12 cellular contexts compared by ENCODE assay signal in genomic region chr16:2160915-2161551, GRCh38. TPM values are rescaled to one million over a fixed set of nuclear protein-coding genes. Genes with fewer than 3 reads are reported as not detected.
DNase-seq lines count a peak whose midpoint lies in the region; ATAC-seq and TF ChIP-seq lines count a peak whose summit lies in the region.
"Had no signal": no experiment of that assay in that cellular context is flagged by ENCODE, and none has a peak within 500 bp of the region (broad histone marks: within the 10 kb centered on the region; RNA-seq: fewer than 3 reads in every experiment).

No MANE protein-coding gene starts in this region.

- H4K8ac ChIP-seq in trophoblast cell (ENCODE audit: low read depth, low read length) = no peak overlapping the region

- peaks cover 0 to 25% (median 15%) of the 10 kb centered on the region in 11 experiments; a peak in 15 of 22 replicates for H3K9me3 ChIP-seq in BLaER1 treated with 17β-estradiol and CSF1 and Interleukin-3, amounts not matched to agents 10 nM and 100 nM (replicated peaks in 1 of 11)
- H3K9me3 ChIP-seq in Peyer's patch (no peaks in the 10 kb centered on the region), trophoblast cell (ENCODE audit: insufficient read depth, low read depth, low read length) (peaks cover 7% of the 10 kb centered on the region), PC-9 (ENCODE audit: insufficient read depth, low read depth) (no peaks in the 10 kb centered on the region)
- H3K9me3 ChIP-seq: left lung had no signal

- H3K36me3 ChIP-seq in BLaER1 treated with 17β-estradiol and CSF1 and Interleukin-3, amounts not matched to agents 10 nM and 100 nM = peaks cover 17 to 53% (median 40%) of the 10 kb centered on the region in 11 experiments
- H3K36me3 ChIP-seq in Peyer's patch (peaks cover 0 to 4% (median 0%) of the 10 kb centered on the region in 3 donors), trophoblast cell (ENCODE audit: control insufficient read depth in 1 of 2, insufficient read depth in 2 of 2, low read length in 2 of 2) (peaks cover 14 to 21% of the 10 kb centered on the region in 2 experiments), PC-9 (ENCODE audit: low read depth) (no peaks in the 10 kb centered on the region)

- H3K18ac ChIP-seq in trophoblast cell (ENCODE audit: low read length) = no peak overlapping the region

- no peak overlapping the region for H3K14ac ChIP-seq in trophoblast cell (ENCODE audit: low read length)

- TF ChIP-seq POLR2A in Peyer's patch (IDR thresholded peaks at IDR 0.05) = no peak

- H3K9ac ChIP-seq in BLaER1 treated with 17β-estradiol and CSF1 and Interleukin-3, amounts not matched to agents 10 nM and 100 nM = peak overlapping the region; percentile 60 to 94 (median 74)
- H3K9ac ChIP-seq in trophoblast cell (ENCODE audit: low read length) = no peak overlapping the region

- POLR2A ChIA-PET in PC-9 (lab: Charles Lee; ENCODE audit: unreplicated experiment) = no interaction called here

- H3K23ac ChIP-seq in trophoblast cell (ENCODE audit: low read length) = no peak overlapping the region

- H3K36me3 Mint-ChIP-seq in progenitor cell of endocrine pancreas (ENCODE audit: insufficient read depth) = peaks cover under 1% of the 10 kb centered on the region

- H3K4ac ChIP-seq in trophoblast cell (ENCODE audit: low read depth, low read length) = peak overlapping the region; percentile 31

- H2BK120ac ChIP-seq in trophoblast cell (ENCODE audit: insufficient read depth, low read length, poor library complexity) = no peak overlapping the region

- H2AK5ac ChIP-seq in trophoblast cell (ENCODE audit: low read length) = no peak overlapping the region

- H3K79me2 ChIP-seq in trophoblast cell (ENCODE audit: control insufficient read depth, insufficient read depth, low read length, poor library complexity) (peaks cover 39% of the 10 kb centered on the region), PC-9 (ENCODE audit: low read depth) (peaks cover 81% of the 10 kb centered on the region)

- no peaks in the 10 kb centered on the region for H3K9me3 Mint-ChIP-seq in progenitor cell of endocrine pancreas (ENCODE audit: low read depth)

- H3K27ac ChIP-seq in BLaER1 treated with 17β-estradiol and CSF1 and Interleukin-3, amounts not matched to agents 10 nM and 100 nM = peak overlapping the region; percentile 9 to 91 (median 76); a peak in 19 of 22 replicates
- peak overlapping the region; percentile 53 to 78 (median 66) for H3K27ac ChIP-seq in Peyer's patch
- no peak overlapping the region for H3K27ac ChIP-seq in trophoblast cell (ENCODE audit: low read depth, low read length)
- no peak overlapping the region for H3K27ac ChIP-seq in PC-9

- H3K4me3 Mint-ChIP-seq in progenitor cell of endocrine pancreas (ENCODE audit: low read depth) = no peak overlapping the region
- H3K4me3 Mint-ChIP-seq: CD14-positive monocyte had no signal

- no peak overlapping the region for H4K12ac ChIP-seq in trophoblast cell (ENCODE audit: low read depth, low read length)

- peaks cover 20% of the 10 kb centered on the region for H3K4me1 Mint-ChIP-seq in progenitor cell of endocrine pancreas (ENCODE audit: low read depth)

- no peaks in the 10 kb centered on the region for H3K9me2 ChIP-seq in PC-9 (ENCODE audit: insufficient read depth)

- H2BK5ac ChIP-seq in trophoblast cell (ENCODE audit: low read depth, low read length, poor library complexity) = no peak overlapping the region

- H3K27me3 Mint-ChIP-seq in progenitor cell of endocrine pancreas = no peaks in the 10 kb centered on the region

- no peak overlapping the region for H4K91ac ChIP-seq in trophoblast cell (ENCODE audit: low read depth, low read length)

- intact Hi-C loops in PC-9 (cut with micrococcal nuclease; ENCODE audit: unreplicated experiment) = no loop called here

- WGBS in trophoblast cell (ENCODE audit: extremely low coverage, insufficient coverage, insufficient read length) = no CpG with 5 or more reads among the region's 20 CpGs

- H3K27ac Mint-ChIP-seq in progenitor cell of endocrine pancreas = no peak overlapping the region

- TF ChIP-seq CTCF in Peyer's patch (IDR thresholded peaks at IDR 0.05) (no peak), fibroblast of villous mesenchyme (IDR thresholded peaks at IDR 0.05; ENCODE audit: insufficient read depth, low read depth, low read length) (no peak), progenitor cell of endocrine pancreas (IDR thresholded peaks at IDR 0.05; ENCODE audit: unreplicated experiment) (no peak), PC-9 (conservative IDR thresholded peaks at IDR 0.05) (no peak)

- peaks cover 54 to 66% (median 61%) of the 10 kb centered on the region in 10 experiments for H3K4me1 ChIP-seq in BLaER1 treated with 17β-estradiol and CSF1 and Interleukin-3, amounts not matched to agents 10 nM and 100 nM
- H3K4me1 ChIP-seq in Peyer's patch (peaks cover 11 to 85% (median 22%) of the 10 kb centered on the region in 4 donors), trophoblast cell (ENCODE audit: control insufficient read depth in 1 of 2, insufficient read depth in 2 of 2, low read length in 2 of 2) (peaks cover 9 to 12% of the 10 kb centered on the region in 2 experiments), PC-9 (replicated peaks; ENCODE audit: insufficient read depth) (peaks cover 49% of the 10 kb centered on the region)

- no peaks in the 10 kb centered on the region for H3K27me3 ChIP-seq in BLaER1 treated with 17β-estradiol and CSF1 and Interleukin-3, amounts not matched to agents 10 nM and 100 nM
- H3K27me3 ChIP-seq in Peyer's patch (no peaks in the 10 kb centered on the region), trophoblast cell (ENCODE audit: insufficient read depth, low read length) (no peaks in the 10 kb centered on the region), PC-9 (ENCODE audit: insufficient read depth, low read depth) (no peaks in the 10 kb centered on the region)
- H3K27me3 ChIP-seq: left lung had no signal

- peaks cover 31% of the 10 kb centered on the region for H3F3A ChIP-seq in PC-9 (ENCODE audit: insufficient read depth, low read depth)

- H3K79me1 ChIP-seq in trophoblast cell (ENCODE audit: low read length) = peaks cover 2% of the 10 kb centered on the region

- DNase-seq in Peyer's patch (peak in 2 of 3 donors; percentile 21 to 71), fibroblast of villous mesenchyme (ENCODE audit: low read depth) (peak; percentile 76), trophoblast cell (no peak), progenitor cell of endocrine pancreas (ENCODE audit: low spot score, unreplicated experiment) (no peak), PC-9 (no peak)
- DNase-seq in effector CD4-positive, alpha-beta T cell = no peak
- DNase-seq: activated T-cell treated with anti-CD3 and anti-CD28 coated beads for 4 hours; left lung; stimulated activated CD4-positive, alpha-beta T cell treated with anti-CD3 and anti-CD28 coated beads, Interleukin-4, amount 100 ng/mL, for 4 hours had no signal

- no TSS peak for BruUV-seq in PC-9 (replicated peaks; lab: Mats Ljungman, UMichigan)

- ATAC-seq in HG03159 (IDR thresholded peaks at IDR 0.05; ENCODE audit: unreplicated experiment) = no peak
- ATAC-seq: left lung had no signal

- peak overlapping the region; percentile 95 to 100 (median 100) for H3K4me2 ChIP-seq in BLaER1 treated with 17β-estradiol and CSF1 and Interleukin-3, amounts not matched to agents 10 nM and 100 nM
- H3K4me2 ChIP-seq in trophoblast cell (ENCODE audit: low read length) (no peak overlapping the region), PC-9 (no peak overlapping the region)

- peak overlapping the region in 9 of 10 experiments; percentile 28 to 61 (median 54); a peak in 16 of 20 replicates for H3K4me3 ChIP-seq in BLaER1 treated with 17β-estradiol and CSF1 and Interleukin-3, amounts not matched to agents 10 nM and 100 nM
- H3K4me3 ChIP-seq in Peyer's patch (no peak overlapping the region), fibroblast of villous mesenchyme (ENCODE audit: low read depth, low read length) (peak overlapping the region; percentile 18), trophoblast cell (ENCODE audit: low read depth, low read length) (no peak overlapping the region), PC-9 (no peak overlapping the region)
- H3K4me3 ChIP-seq: left lung had no signal

- H2AFZ ChIP-seq in trophoblast cell (ENCODE audit: insufficient read depth, low read length, poor library complexity) = no peak overlapping the region
- H2AFZ ChIP-seq in PC-9 = no peak overlapping the region

- no peak overlapping the region for H2BK12ac ChIP-seq in trophoblast cell (ENCODE audit: low read length)

- peaks cover 76 to 97% (median 88%) of the 10 kb centered on the region in 11 experiments for H4K20me1 ChIP-seq in BLaER1 treated with 17β-estradiol and CSF1 and Interleukin-3, amounts not matched to agents 10 nM and 100 nM
- peaks cover 75% of the 10 kb centered on the region for H4K20me1 ChIP-seq in PC-9 (ENCODE audit: insufficient read depth)

- CTCF ChIA-PET in PC-9 (lab: Charles Lee) = no interaction called here

RNA-seq across cellular contexts. Expression of gene TRAF7, which starts 5.5 kb away (rescaled TPM):
- 100 to 1,000 TPM in 1 of 4 donors, 10 to 100 TPM in 3; 51.2 to 120 (median 79.3) TPM for total RNA-seq in Peyer's patch
- total RNA-seq in fibroblast of villous mesenchyme = 52.2 and 62.6 TPM in 2 replicates
- 109 and 111 TPM in 2 replicates for polyA plus RNA-seq in trophoblast cell (2013)
- total RNA-seq in progenitor cell of endocrine pancreas = 79.6 and 85.2 TPM in 2 replicates
- total RNA-seq in PC-9 (2021) = 166 and 199 TPM in 2 replicates

RNA-seq across cellular contexts. Expression of gene RAB26, which starts 12.6 kb away (rescaled TPM):
- total RNA-seq in Peyer's patch (10 to 100 TPM; 17.9 to 33.8 (median 24.3) TPM), fibroblast of villous mesenchyme (0.97 and 1.3 TPM in 2 replicates), progenitor cell of endocrine pancreas (20.4 and 23.3 TPM in 2 replicates), PC-9 (2021) (29.5 and 31.3 TPM in 2 replicates)
- 0.60 and 0.65 TPM in 2 replicates for polyA plus RNA-seq in trophoblast cell (2013)
- polyA plus RNA-seq: CD14-positive monocyte had no signal

RNA-seq across cellular contexts. Expression of gene PKD1, which starts 25.3 kb away (rescaled TPM):
- total RNA-seq in Peyer's patch = 100 to 1,000 TPM in 3 of 4 donors, 10 to 100 TPM in 1; 64.6 to 305 (median 188) TPM
- 139 and 191 TPM in 2 replicates for total RNA-seq in fibroblast of villous mesenchyme
- 23.3 and 23.8 TPM in 2 replicates for polyA plus RNA-seq in trophoblast cell (2013)
- 96.2 and 97.8 TPM in 2 replicates for total RNA-seq in progenitor cell of endocrine pancreas
- 91.5 and 105 TPM in 2 replicates for total RNA-seq in PC-9 (2021)

RNA-seq across cellular contexts. Expression of gene CASKIN1, which starts 35.4 kb away (rescaled TPM):
- total RNA-seq in Peyer's patch (not detected), fibroblast of villous mesenchyme (under 0.01 and 0.86 TPM in 2 replicates), progenitor cell of endocrine pancreas (12.7 and 13.1 TPM in 2 replicates), PC-9 (2021) (2.1 and 3.3 TPM in 2 replicates)
- 0.44 and 0.67 TPM in 2 replicates for polyA plus RNA-seq in trophoblast cell (2013)
- polyA plus RNA-seq: CD14-positive monocyte had no signal

RNA-seq across cellular contexts. Expression of gene MLST8, which starts 44.2 kb away (rescaled TPM):
- total RNA-seq in Peyer's patch = 10 to 100 TPM; 45.7 to 95.7 (median 69.4) TPM
- 18.4 and 24.2 TPM in 2 replicates for total RNA-seq in fibroblast of villous mesenchyme
- 37.7 and 39.2 TPM in 2 replicates for polyA plus RNA-seq in trophoblast cell (2013)
- 51.5 TPM in 2 replicates for total RNA-seq in progenitor cell of endocrine pancreas
- 66.3 and 74.2 TPM in 2 replicates for total RNA-seq in PC-9 (2021)

Comparison
In these comparisons a context has a peak if more than half of its experiments do, and no peak if none do; other contexts are left out.
1. H3K27ac ChIP-seq: peak in BLaER1 treated with 17β-estradiol and CSF1 and Interleukin-3, amounts not matched to agents 10 nM and 100 nM (11 of 11) and Peyer's patch (4 of 4); none in trophoblast cell (single experiment) and PC-9 (single experiment).
2. H3K4me2 ChIP-seq: peak in BLaER1 treated with 17β-estradiol and CSF1 and Interleukin-3, amounts not matched to agents 10 nM and 100 nM (11 of 11); none in trophoblast cell (single experiment) and PC-9 (single experiment).
3. H3K4me3 ChIP-seq: peak in BLaER1 treated with 17β-estradiol and CSF1 and Interleukin-3, amounts not matched to agents 10 nM and 100 nM (9 of 10) and fibroblast of villous mesenchyme (single experiment); none in Peyer's patch (0 of 4), trophoblast cell (single experiment) and PC-9 (single experiment).
4. DNase-seq: peak in Peyer's patch (2 of 3) and fibroblast of villous mesenchyme (single experiment); none in trophoblast cell (0 of 2), progenitor cell of endocrine pancreas (single experiment), effector CD4-positive, alpha-beta T cell (single experiment) and PC-9 (0 of 2).